ENCODE assay signal across 1 cellular context in the genomic region with DNA sequence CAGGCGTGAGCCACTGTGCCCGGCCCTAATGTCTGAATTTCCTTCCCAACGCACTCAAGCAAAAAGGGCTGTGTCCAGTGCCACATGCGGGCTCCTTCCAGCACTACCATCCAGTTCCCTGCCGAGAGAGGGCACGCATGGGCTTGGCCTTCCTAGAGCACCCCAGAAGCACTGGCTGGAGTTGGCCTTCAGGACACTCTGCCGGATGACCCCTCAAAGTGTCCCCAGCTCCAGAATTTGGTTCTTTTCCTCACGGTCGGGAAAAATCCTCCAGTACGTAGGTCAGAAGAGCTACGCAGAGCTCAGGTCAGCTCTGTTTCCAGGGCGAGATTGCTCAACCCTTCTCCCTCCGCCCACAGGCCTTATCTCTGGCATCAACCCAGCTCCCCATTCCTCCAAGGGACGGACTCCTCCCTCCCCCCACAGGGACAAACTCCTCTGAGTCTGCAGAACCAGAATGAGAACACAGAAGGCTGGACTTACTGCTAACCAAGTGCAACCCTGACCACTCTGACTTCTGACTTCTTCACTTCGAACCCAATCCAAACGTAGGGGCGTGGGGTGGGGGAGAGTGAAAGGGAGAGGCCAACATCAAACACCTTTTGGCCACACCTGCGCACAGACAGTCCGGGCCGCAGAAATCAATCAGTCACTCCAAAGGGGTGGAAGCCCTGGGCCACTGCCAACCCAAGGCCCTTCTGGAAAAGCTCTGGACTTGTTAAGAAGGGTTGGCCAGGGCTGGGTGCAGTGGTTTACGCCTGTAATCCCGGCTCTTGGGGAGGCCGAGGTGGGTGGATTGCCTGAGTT.
TF ChIP-seq lines count a peak whose summit lies in the region.

No MANE protein-coding gene starts in this region.

TF ChIP-seq in K562, 482 proteins besides CTCF, POLR2A, EP300 and RAD21 (continued from another document and continues in another):
- TF ChIP-seq ZZZ3 (IDR thresholded peaks at IDR 0.05) (no peak), ERF (CRISPR knock-in tag; IDR thresholded peaks at IDR 0.05) (0 out of 2 replicates have a peak, but pooled peaks have one; percentile 18), TFAP4 (CRISPR knock-in tag; IDR thresholded peaks at IDR 0.05; ENCODE audit: borderline replicate concordance) (peak; percentile 55; the same call in 1 of the 2 replicates), CXXC5 (CRISPR knock-in tag; IDR thresholded peaks at IDR 0.05) (peak; percentile 71), STAT5A (IDR thresholded peaks at IDR 0.05; ENCODE audit: borderline replicate concordance, low read length) (peak; percentile 49; the same call in 1 of the 2 replicates), CBFA2T3 (IDR thresholded peaks at IDR 0.05) (peak; percentile 68), MEIS2 (IDR thresholded peaks at IDR 0.05; ENCODE audit: partially characterized antibody) (peak; percentile 4), UBTF (IDR thresholded peaks at IDR 0.05; ENCODE audit: borderline replicate concordance in 1 of 2, low read depth in 2 of 2, low read length in 2 of 2) (peak in 1 of 2 experiments; percentile 54; a peak in 1 of 4 replicates), PML (IDR thresholded peaks at IDR 0.05; ENCODE audit: low read length) (0 out of 2 replicates have a peak, but pooled peaks have one; percentile 20), ZNF232 (CRISPR knock-in tag; IDR thresholded peaks at IDR 0.05) (no peak), SUPT5H (IDR thresholded peaks at IDR 0.05) (0 out of 2 replicates have a peak, but pooled peaks have one; percentile 38), CBFA2T2 (conservative IDR thresholded peaks at IDR 0.05) (peak; percentile 33), RBFOX2 (IDR thresholded peaks at IDR 0.05; ENCODE audit: low read depth, low read length) (0 out of 2 replicates have a peak, but pooled peaks have one; percentile 18), ZNF609 (CRISPR knock-in tag; IDR thresholded peaks at IDR 0.05; ENCODE audit: borderline replicate concordance) (no peak; the same call in 1 of the 2 replicates), BCLAF1 (IDR thresholded peaks at IDR 0.05; ENCODE audit: borderline replicate concordance in 1 of 2, control insufficient read depth in 1 of 2, low read depth in 2 of 2, low read length in 1 of 2) (no peak), POLR2AphosphoS5 (IDR thresholded peaks at IDR 0.05; ENCODE audit: control insufficient read depth, insufficient read depth, low read depth, low read length) (peak; percentile 56; the same call in 1 of the 2 replicates), TCF15 (CRISPR knock-in tag; IDR thresholded peaks at IDR 0.05) (no peak), ZNF174 (CRISPR knock-in tag; IDR thresholded peaks at IDR 0.05) (no peak), ESRRA (IDR thresholded peaks at IDR 0.05; ENCODE audit: borderline replicate concordance, low read depth) (peak; percentile 55; the same call in 1 of the 2 replicates), SMARCC2 (IDR thresholded peaks at IDR 0.05; ENCODE audit: low read depth) (peak; percentile 75; the same call in 1 of the 2 replicates), NFE2L1 (tag; IDR thresholded peaks at IDR 0.05; ENCODE audit: borderline replicate concordance, low read depth) (no peak), SMC3 (conservative IDR thresholded peaks at IDR 0.05; ENCODE audit: insufficient read depth, low read depth, low read length) (no peak), KDM1A (IDR thresholded peaks at IDR 0.05) (peak in 1 of 2 experiments; percentile 30; a peak in 1 of 4 replicates), HDGF (IDR thresholded peaks at IDR 0.05) (0 out of 2 replicates have a peak, but pooled peaks have one; percentile 37), CEBPG (CRISPR knock-in tag; IDR thresholded peaks at IDR 0.05) (peak; percentile 96), CEBPG (tag; conservative IDR thresholded peaks at IDR 0.05 in 1 of 2, IDR thresholded peaks at IDR 0.05 in 1 of 2) (peak; percentile 95 to 99), SOX6 (IDR thresholded peaks at IDR 0.05) (peak; percentile 66), CCAR2 (IDR thresholded peaks at IDR 0.05; ENCODE audit: low read depth, low read length) (no peak), NR2C2 (CRISPR knock-in tag; IDR thresholded peaks at IDR 0.05) (no peak; the same call in 1 of the 2 replicates), NR2C2 (tag; IDR thresholded peaks at IDR 0.05) (peak; percentile 81), MTF1 (CRISPR knock-in tag; IDR thresholded peaks at IDR 0.05; ENCODE audit: borderline replicate concordance) (no peak), ZNF347 (CRISPR knock-in tag; IDR thresholded peaks at IDR 0.05; ENCODE audit: low read depth) (no peak), HDAC1 (IDR thresholded peaks at IDR 0.05) (peak in 1 of 2 experiments; percentile 70; a peak in 1 of 4 replicates), NUFIP1 (IDR thresholded peaks at IDR 0.05; ENCODE audit: partially characterized antibody) (no peak), USF1 (CRISPR knock-in tag; IDR thresholded peaks at IDR 0.05) (0 out of 2 replicates have a peak, but pooled peaks have one; percentile 12), JUND (IDR thresholded peaks at IDR 0.05; ENCODE audit: borderline replicate concordance, low read depth, low read length) (peak; percentile 82), JUND (tag; IDR thresholded peaks at IDR 0.05; ENCODE audit: borderline replicate concordance, low read depth, low read length) (peak; percentile 57; the same call in 1 of the 3 replicates), KLF6 (CRISPR knock-in tag; IDR thresholded peaks at IDR 0.05; ENCODE audit: borderline replicate concordance) (no peak), PHF21A (IDR thresholded peaks at IDR 0.05; ENCODE audit: borderline replicate concordance, low read depth) (peak; percentile 72; the same call in 1 of the 2 replicates), FOSL1 (tag; conservative IDR thresholded peaks at IDR 0.05) (no peak), TAF1 (IDR thresholded peaks at IDR 0.05; ENCODE audit: control insufficient read depth, extremely low read depth, insufficient read depth, low read length, severe bottlenecking) (peak; percentile 25), TAF9B (IDR thresholded peaks at IDR 0.05; ENCODE audit: partially characterized antibody) (peak; percentile 21)
- TF ChIP-seq, protein P1, sequence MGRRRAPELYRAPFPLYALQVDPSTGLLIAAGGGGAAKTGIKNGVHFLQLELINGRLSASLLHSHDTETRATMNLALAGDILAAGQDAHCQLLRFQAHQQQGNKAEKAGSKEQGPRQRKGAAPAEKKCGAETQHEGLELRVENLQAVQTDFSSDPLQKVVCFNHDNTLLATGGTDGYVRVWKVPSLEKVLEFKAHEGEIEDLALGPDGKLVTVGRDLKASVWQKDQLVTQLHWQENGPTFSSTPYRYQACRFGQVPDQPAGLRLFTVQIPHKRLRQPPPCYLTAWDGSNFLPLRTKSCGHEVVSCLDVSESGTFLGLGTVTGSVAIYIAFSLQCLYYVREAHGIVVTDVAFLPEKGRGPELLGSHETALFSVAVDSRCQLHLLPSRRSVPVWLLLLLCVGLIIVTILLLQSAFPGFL (CRISPR knock-in tag; IDR thresholded peaks at IDR 0.05) = no peak
- TF ChIP-seq, protein P2, sequence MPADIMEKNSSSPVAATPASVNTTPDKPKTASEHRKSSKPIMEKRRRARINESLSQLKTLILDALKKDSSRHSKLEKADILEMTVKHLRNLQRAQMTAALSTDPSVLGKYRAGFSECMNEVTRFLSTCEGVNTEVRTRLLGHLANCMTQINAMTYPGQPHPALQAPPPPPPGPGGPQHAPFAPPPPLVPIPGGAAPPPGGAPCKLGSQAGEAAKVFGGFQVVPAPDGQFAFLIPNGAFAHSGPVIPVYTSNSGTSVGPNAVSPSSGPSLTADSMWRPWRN (IDR thresholded peaks at IDR 0.05; ENCODE audit: low read depth) = no peak
- TF ChIP-seq, protein P3, sequence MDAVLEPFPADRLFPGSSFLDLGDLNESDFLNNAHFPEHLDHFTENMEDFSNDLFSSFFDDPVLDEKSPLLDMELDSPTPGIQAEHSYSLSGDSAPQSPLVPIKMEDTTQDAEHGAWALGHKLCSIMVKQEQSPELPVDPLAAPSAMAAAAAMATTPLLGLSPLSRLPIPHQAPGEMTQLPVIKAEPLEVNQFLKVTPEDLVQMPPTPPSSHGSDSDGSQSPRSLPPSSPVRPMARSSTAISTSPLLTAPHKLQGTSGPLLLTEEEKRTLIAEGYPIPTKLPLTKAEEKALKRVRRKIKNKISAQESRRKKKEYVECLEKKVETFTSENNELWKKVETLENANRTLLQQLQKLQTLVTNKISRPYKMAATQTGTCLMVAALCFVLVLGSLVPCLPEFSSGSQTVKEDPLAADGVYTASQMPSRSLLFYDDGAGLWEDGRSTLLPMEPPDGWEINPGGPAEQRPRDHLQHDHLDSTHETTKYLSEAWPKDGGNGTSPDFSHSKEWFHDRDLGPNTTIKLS (IDR thresholded peaks at IDR 0.05; ENCODE audit: borderline replicate concordance, low read depth) = peak; percentile 29; the same call in 1 of the 2 replicates
